In genomic region chr22:50150161-50151129, GRCh38 we compare ENCODE assay signal across 21 cellular contexts. TPM values are rescaled to one million over a fixed set of nuclear protein-coding genes. Genes with fewer than 3 reads are reported as not detected.
DNase-seq lines count a peak whose midpoint lies in the region; ATAC-seq and TF ChIP-seq lines count a peak whose summit lies in the region.
"Had no signal": no experiment of that assay in that cellular context is flagged by ENCODE, and none has a peak within 500 bp of the region (broad histone marks: within the 10 kb centered on the region; RNA-seq: fewer than 3 reads in every experiment).

No MANE protein-coding gene starts in this region.

- H3K9me3 ChIP-seq in esophagus muscularis mucosa = no peaks in the 10 kb centered on the region
- H3K9me3 ChIP-seq: BE2C, gastrocnemius medialis, SJCRH30 had no signal

- H3K4me3 Mint-ChIP-seq in natural killer cell = no peak overlapping the region
- H3K4me3 Mint-ChIP-seq: activated CD8-positive, alpha-beta T cell treated with anti-CD3 and anti-CD28 coated beads for 36 hours; activated naive CD8-positive, alpha-beta T cell treated with anti-CD3 and anti-CD28 coated beads for 36 hours; T-helper 1 cell treated with Interleukin-12 subunit alpha and Interleukin-12 subunit beta and Interleukin-4 antibody, amounts not matched to agents 30 μg/mL and 1 μg/mL, for 36 hours had no signal

- no peak for TF ChIP-seq POLR2A in esophagus muscularis mucosa (IDR thresholded peaks at IDR 0.05; ENCODE audit: low read depth)

- H3K27ac ChIP-seq in RWPE1 (peak overlapping the region; percentile 80), esophagus muscularis mucosa (replicated peaks in 1 of 4) (no peak overlapping the region)
- H3K27ac ChIP-seq: gastrocnemius medialis, SJCRH30, VCaP had no signal

- no peaks in the 10 kb centered on the region for H3K9me3 Mint-ChIP-seq in natural killer cell
- H3K9me3 Mint-ChIP-seq: activated CD8-positive, alpha-beta T cell treated with anti-CD3 and anti-CD28 coated beads for 36 hours; activated naive CD8-positive, alpha-beta T cell treated with anti-CD3 and anti-CD28 coated beads for 36 hours; T-helper 1 cell treated with Interleukin-12 subunit alpha and Interleukin-12 subunit beta and Interleukin-4 antibody, amounts not matched to agents 30 μg/mL and 1 μg/mL, for 36 hours had no signal

- intact Hi-C loops in esophagus muscularis mucosa (cut with DNase I) = no loop called here
- intact Hi-C loops in natural killer cell (cut with micrococcal nuclease) = no loop called here

- CTCF ChIA-PET in RWPE1 (lab: Yijun Ruan, JAX) = interaction anchor here (0.6 kb wide), 1 partner anchor 22 kb away, joined by 3 read pairs; no protein-coding TSS in a partner anchor

- H3K36me3 ChIP-seq in esophagus muscularis mucosa = no peaks in the 10 kb centered on the region
- H3K36me3 ChIP-seq: BE2C, gastrocnemius medialis, SJCRH30 had no signal

- WGBS in esophagus muscularis mucosa = 96% methylated on average over 14 of the region's 35 CpGs

- no peak for TF ChIP-seq EP300 in esophagus muscularis mucosa (IDR thresholded peaks at IDR 0.05)

- H3K4me1 Mint-ChIP-seq in natural killer cell = peaks cover 0 to 10% of the 10 kb centered on the region in 2 donors

- peaks cover 2 to 16% (median 9%) of the 10 kb centered on the region in 4 donors for H3K4me1 ChIP-seq in esophagus muscularis mucosa
- H3K4me1 ChIP-seq: BE2C, gastrocnemius medialis, SJCRH30 had no signal

- H3K27me3 Mint-ChIP-seq in natural killer cell (ENCODE audit: low read depth in 2 of 2) = no peaks in the 10 kb centered on the region
- H3K27me3 Mint-ChIP-seq: activated naive CD8-positive, alpha-beta T cell treated with anti-CD3 and anti-CD28 coated beads for 36 hours had no signal

- no peak overlapping the region for H3K4me3 ChIP-seq in esophagus muscularis mucosa
- H3K4me3 ChIP-seq: gastrocnemius medialis, SJCRH30 had no signal

- H3K36me3 Mint-ChIP-seq in natural killer cell = no peaks in the 10 kb centered on the region
- H3K36me3 Mint-ChIP-seq: activated naive CD8-positive, alpha-beta T cell treated with anti-CD3 and anti-CD28 coated beads for 36 hours had no signal

- no peak for ATAC-seq in natural killer cell
- ATAC-seq: gastrocnemius medialis, left lobe of liver had no signal

- POLR2A ChIA-PET in RWPE1 (lab: Yijun Ruan, JAX; ENCODE audit: low non-redundant PET) = no interaction called here

- peaks cover 0 to 6% (median 0%) of the 10 kb centered on the region in 4 donors for H3K27me3 ChIP-seq in esophagus muscularis mucosa
- H3K27me3 ChIP-seq: BE2C had no signal

- peak; percentile 26 for DNase-seq in M059J (ENCODE audit: low read depth)
- DNase-seq in RWPE1 (ENCODE audit: low spot score) = no peak
- peak; percentile 57 for DNase-seq in glomerular visceral epithelial cell (ENCODE audit: extremely low spot score)
- no peak for DNase-seq in esophagus muscularis mucosa (ENCODE audit: extremely low spot score)
- no peak for DNase-seq in AG20443 (ENCODE audit: low spot score)
- no peak for DNase-seq in HT-29 (ENCODE audit: low spot score)
- no peak for DNase-seq in natural killer cell
- DNase-seq: activated CD8-positive, alpha-beta T cell treated with anti-CD3 and anti-CD28 coated beads for 36 hours; activated naive CD8-positive, alpha-beta T cell treated with anti-CD3 and anti-CD28 coated beads for 36 hours; BE2C; COR-L47; erythroblast; gastrocnemius medialis; Karpas-422; midbrain; NCI-H1092 treated with DMSO at 0.1 percent for 48 hours; OCI-M1; SJCRH30 had no signal

- H3K27ac Mint-ChIP-seq in natural killer cell = no peak overlapping the region
- H3K27ac Mint-ChIP-seq: activated CD8-positive, alpha-beta T cell treated with anti-CD3 and anti-CD28 coated beads for 36 hours; activated naive CD8-positive, alpha-beta T cell treated with anti-CD3 and anti-CD28 coated beads for 36 hours; T-helper 1 cell treated with Interleukin-12 subunit alpha and Interleukin-12 subunit beta and Interleukin-4 antibody, amounts not matched to agents 30 μg/mL and 1 μg/mL, for 36 hours had no signal

- TF ChIP-seq CTCF in RWPE1 (conservative IDR thresholded peaks at IDR 0.05; ENCODE audit: low read depth) (no peak), esophagus muscularis mucosa (IDR thresholded peaks at IDR 0.05) (no peak), natural killer cell (IDR thresholded peaks at IDR 0.05) (no peak)

RNA-seq across cellular contexts. Expression of gene PANX2, which starts 20.1 kb away (rescaled TPM):
- total RNA-seq in M059J (2014; rRNA removed; shearing (Covaris generic)) = 0.54 and 3.3 TPM in 2 replicates
- total RNA-seq in esophagus muscularis mucosa (1 to 10 TPM in 1 of 4 donors, under 1 TPM in 3; 0.33 to 1.0 (median 0.56) TPM), natural killer cell (1 to 10 TPM in 1 of 3 donors, under 1 TPM in 2; 0.16 to 3.4 (median 0.27) TPM)
- 1.1 and 1.4 TPM in 2 replicates for total RNA-seq in HT-29 (2014; rRNA removed; shearing (Covaris generic))
- total RNA-seq: SJCRH30 had no signal

RNA-seq across cellular contexts. Expression of gene TRABD, which starts 35.3 kb away (rescaled TPM):
- total RNA-seq in M059J (2014; rRNA removed; shearing (Covaris generic)) = 9.7 and 15.1 TPM in 2 replicates
- 10 to 100 TPM; 18.3 to 31.0 (median 22.3) TPM for total RNA-seq in esophagus muscularis mucosa
- 75.2 and 82.3 TPM in 2 replicates for total RNA-seq in HT-29 (2014; rRNA removed; shearing (Covaris generic))
- 100 to 1,000 TPM; 129 to 138 (median 132) TPM for total RNA-seq in natural killer cell

RNA-seq across cellular contexts. Expression of gene SELENOO, which starts 50.4 kb away (rescaled TPM):
- total RNA-seq in M059J (2014; rRNA removed; shearing (Covaris generic)) = 12.0 and 21.4 TPM in 2 replicates
- total RNA-seq in esophagus muscularis mucosa (10 to 100 TPM; 22.4 to 41.0 (median 23.0) TPM), natural killer cell (10 to 100 TPM; 37.3 to 45.2 (median 37.6) TPM)
- total RNA-seq in HT-29 (2014; rRNA removed; shearing (Covaris generic)) = 65.3 and 79.4 TPM in 2 replicates

Comparison
In these comparisons a context has a peak if more than half of its experiments do, and no peak if none do; other contexts are left out.
1. DNase-seq: peak in M059J (single experiment) and glomerular visceral epithelial cell (single experiment); none in RWPE1 (single experiment), esophagus muscularis mucosa (single experiment), AG20443 (single experiment), HT-29 (single experiment) and natural killer cell (single experiment).